Comparison of ENCODE assay signal across 22 cellular contexts in genomic region chr9:134698111-134698510, GRCh38. TPM values are rescaled to one million over a fixed set of nuclear protein-coding genes. Genes with fewer than 3 reads are reported as not detected.
DNase-seq lines count a peak whose midpoint lies in the region; ATAC-seq, FAIRE-seq and TF ChIP-seq lines count a peak whose summit lies in the region.
"Had no signal": no experiment of that assay in that cellular context is flagged by ENCODE, and none has a peak within 500 bp of the region (broad histone marks: within the 10 kb centered on the region; RNA-seq: fewer than 3 reads in every experiment).

No MANE protein-coding gene starts in this region.

- 59 to 70% methylated on average over 5 of the region's 5 CpGs for WGBS in sigmoid colon, 2 donors

- no peaks in the 10 kb centered on the region for H3K27me3 Mint-ChIP-seq in T-helper 2 cell treated with Interferon-gamma antibody and Interleukin-4, amounts not matched to agents 5 μg/mL and 100 μg/mL, for 36 hours (ENCODE audit: low read depth)
- H3K27me3 Mint-ChIP-seq: activated CD4-positive, alpha-beta memory T cell treated with anti-CD3 and anti-CD28 coated beads, Interleukin-2, amount 10 ng/mL, durations not matched to agents 7 days and 5 days; IgD-negative memory B cell had no signal

- CTCF ChIA-PET in AG04450 (lab: Charles Lee): interaction anchor here (0.9 to 2.1 kb wide), 5 partner anchors 9 to 249 kb away, joined by 3 to 16 read pairs (median 6); no protein-coding TSS in a partner anchor

- H3K9me3 ChIP-seq in AG04450 (ENCODE audit: control insufficient read depth, insufficient read depth, low read length): no peaks in the 10 kb centered on the region; the same call in 1 of the 2 replicates
- no peaks in the 10 kb centered on the region for H3K9me3 ChIP-seq in left ventricle myocardium inferior (replicated peaks)
- H3K9me3 ChIP-seq in sigmoid colon: no peaks in the 10 kb centered on the region
- H3K9me3 ChIP-seq: adrenal gland, body of pancreas, ovary, thyroid gland had no signal

- intact Hi-C loops in left ventricle myocardium inferior (cut with micrococcal nuclease) (loop anchor here (10.0 kb wide), 1 partner anchor 287 kb away; no protein-coding TSS in a partner anchor), sigmoid colon (cut with DNase I) (loop anchor here (1.0 kb wide), 1 partner anchor 41 kb away; no protein-coding TSS in a partner anchor)

- no peak for ATAC-seq in HG02840 (IDR thresholded peaks at IDR 0.05; ENCODE audit: low FRiP score, unreplicated experiment)

- TF ChIP-seq CTCF in AG04450 (IDR thresholded peaks at IDR 0.05; ENCODE audit: low read depth, low read length): no peak
- no peak for TF ChIP-seq CTCF in left ventricle myocardium inferior (IDR thresholded peaks at IDR 0.05; ENCODE audit: borderline replicate concordance)
- no peak for TF ChIP-seq CTCF in sigmoid colon (IDR thresholded peaks at IDR 0.05)

- no peak for FAIRE-seq in RCC 7860 (lab: Jason Lieb, UNC)

- H3K36me3 ChIP-seq in left ventricle myocardium inferior (peaks cover 8% of the 10 kb centered on the region), sigmoid colon (peaks cover 14 to 42% (median 23%) of the 10 kb centered on the region in 4 donors)
- H3K36me3 ChIP-seq: adrenal gland, ovary, thyroid gland had no signal

- H3K27ac Mint-ChIP-seq in T-helper 2 cell treated with Interferon-gamma antibody and Interleukin-4, amounts not matched to agents 5 μg/mL and 100 μg/mL, for 36 hours: no peak overlapping the region
- H3K27ac Mint-ChIP-seq: activated CD4-positive, alpha-beta memory T cell treated with anti-CD3 and anti-CD28 coated beads, Interleukin-2, amount 10 ng/mL, durations not matched to agents 7 days and 5 days; activated naive CD4-positive, alpha-beta T cell treated with anti-CD3 and anti-CD28 coated beads, Interleukin-2, amount 10 ng/mL, durations not matched to agents 7 days and 5 days; activated T-helper 1 cell treated with anti-CD3 and anti-CD28 coated beads, Interleukin-12 subunit alpha, Interleukin-12 subunit beta, Interleukin-2, Interleukin-4 antibody, amounts not matched to agents 30 ng/mL and 10 ng/mL and 1 ng/mL, durations not matched to agents 14 hours and 24 hours and 36 hours; IgD-negative memory B cell had no signal

- DNase-seq in AG04450 (ENCODE audit: low read depth, low spot score): no peak
- DNase-seq in RCC 7860 (ENCODE audit: low spot score): peak; percentile 21
- DNase-seq in left ventricle myocardium inferior: no peak
- DNase-seq in sigmoid colon: no peak
- DNase-seq in iPS-NIHi11 (ENCODE audit: low spot score): no peak
- DNase-seq in T-helper 2 cell treated with Interferon-gamma antibody and Interleukin-4, amounts not matched to agents 5 μg/mL and 100 μg/mL, for 36 hours (ENCODE audit: low spot score): no peak
- DNase-seq: cerebellar nuclear complex, foreskin melanocyte, GF-D8, NCI-H1048, NCI-H1694, NCI-H446 treated with DMSO at 0.1 percent for 48 hours had no signal

- H3K27ac ChIP-seq in AG04450 (ENCODE audit: low read depth, low read length): peak overlapping the region; percentile 11
- H3K27ac ChIP-seq in left ventricle myocardium inferior (replicated peaks): peak overlapping the region; percentile 50
- H3K27ac ChIP-seq in sigmoid colon: peak overlapping the region; percentile 14 to 67 (median 48)
- H3K27ac ChIP-seq: adrenal gland, ovary, thyroid gland had no signal

- H3K4me3 ChIP-seq in AG04450 (ENCODE audit: low read depth, low read length): no peak overlapping the region
- no peak overlapping the region for H3K4me3 ChIP-seq in left ventricle myocardium inferior
- H3K4me3 ChIP-seq in sigmoid colon: no peak overlapping the region
- H3K4me3 ChIP-seq: adrenal gland, body of pancreas, ovary, thyroid gland had no signal

- H3K4me3 Mint-ChIP-seq in T-helper 2 cell treated with Interferon-gamma antibody and Interleukin-4, amounts not matched to agents 5 μg/mL and 100 μg/mL, for 36 hours: no peak overlapping the region
- H3K4me3 Mint-ChIP-seq: activated CD4-positive, alpha-beta memory T cell treated with anti-CD3 and anti-CD28 coated beads, Interleukin-2, amount 10 ng/mL, durations not matched to agents 7 days and 5 days; activated naive CD4-positive, alpha-beta T cell treated with anti-CD3 and anti-CD28 coated beads, Interleukin-2, amount 10 ng/mL, durations not matched to agents 7 days and 5 days; activated T-helper 1 cell treated with anti-CD3 and anti-CD28 coated beads, Interleukin-12 subunit alpha, Interleukin-12 subunit beta, Interleukin-2, Interleukin-4 antibody, amounts not matched to agents 30 ng/mL and 10 ng/mL and 1 ng/mL, durations not matched to agents 14 hours and 24 hours and 36 hours; IgD-negative memory B cell; nephron had no signal

- no peaks in the 10 kb centered on the region for H3K36me3 Mint-ChIP-seq in T-helper 2 cell treated with Interferon-gamma antibody and Interleukin-4, amounts not matched to agents 5 μg/mL and 100 μg/mL, for 36 hours (ENCODE audit: low read depth)
- H3K36me3 Mint-ChIP-seq: activated naive CD4-positive, alpha-beta T cell treated with anti-CD3 and anti-CD28 coated beads, Interleukin-2, amount 10 ng/mL, durations not matched to agents 7 days and 5 days; IgD-negative memory B cell had no signal

- peaks cover 2% of the 10 kb centered on the region for H3K4me1 Mint-ChIP-seq in T-helper 2 cell treated with Interferon-gamma antibody and Interleukin-4, amounts not matched to agents 5 μg/mL and 100 μg/mL, for 36 hours (ENCODE audit: low read depth)

- no peak for TF ChIP-seq EP300 in sigmoid colon (IDR thresholded peaks at IDR 0.05)

- no peaks in the 10 kb centered on the region for H3K9me3 Mint-ChIP-seq in T-helper 2 cell treated with Interferon-gamma antibody and Interleukin-4, amounts not matched to agents 5 μg/mL and 100 μg/mL, for 36 hours
- H3K9me3 Mint-ChIP-seq: activated CD4-positive, alpha-beta memory T cell treated with anti-CD3 and anti-CD28 coated beads, Interleukin-2, amount 10 ng/mL, durations not matched to agents 7 days and 5 days; activated naive CD4-positive, alpha-beta T cell treated with anti-CD3 and anti-CD28 coated beads, Interleukin-2, amount 10 ng/mL, durations not matched to agents 7 days and 5 days; activated T-helper 1 cell treated with anti-CD3 and anti-CD28 coated beads, Interleukin-12 subunit alpha, Interleukin-12 subunit beta, Interleukin-2, Interleukin-4 antibody, amounts not matched to agents 30 ng/mL and 10 ng/mL and 1 ng/mL, durations not matched to agents 14 hours and 24 hours and 36 hours; IgD-negative memory B cell; nephron had no signal

- H3K4me1 ChIP-seq in left ventricle myocardium inferior (peaks cover 30% of the 10 kb centered on the region), sigmoid colon (peaks cover 0 to 44% (median 29%) of the 10 kb centered on the region in 4 donors)
- H3K4me1 ChIP-seq: adrenal gland had no signal

- TF ChIP-seq POLR2A in sigmoid colon (IDR thresholded peaks at IDR 0.05): no peak

- H3K27me3 ChIP-seq in AG04450 (ENCODE audit: control insufficient read depth, insufficient read depth, low read length) (no peaks in the 10 kb centered on the region), left ventricle myocardium inferior (ENCODE audit: low read depth) (peaks cover 4% of the 10 kb centered on the region), sigmoid colon (no peaks in the 10 kb centered on the region)
- H3K27me3 ChIP-seq: adrenal gland, body of pancreas, ovary, thyroid gland had no signal

- POLR2A ChIA-PET in AG04450 (lab: Yijun Ruan, JAX): no interaction called here

RNA-seq across cellular contexts. Expression of gene COL5A1, which starts 56.5 kb away (rescaled TPM):
- polyA plus RNA-seq in AG04450 (2011; rRNA removed): 73.3 and 91.7 TPM in 2 replicates
- 87.1 and 99.8 TPM in 2 replicates for polyA minus RNA-seq in AG04450 (2011; rRNA and poly(A)+ RNA removed)
- 13.9 TPM for total RNA-seq in left ventricle myocardium inferior
- total RNA-seq in sigmoid colon: 100 to 1,000 TPM in 1 of 4 donors, 10 to 100 TPM in 3; 24.2 to 168 (median 59.4) TPM
- 10 to 100 TPM in 1 of 3 donors, 1 to 10 TPM in 2; 4.2 to 13.2 (median 4.4) TPM for polyA plus RNA-seq in sigmoid colon
- total RNA-seq: activated T-helper 1 cell treated with anti-CD3 and anti-CD28 coated beads, Interleukin-12 subunit alpha, Interleukin-12 subunit beta, Interleukin-2, Interleukin-4 antibody, amounts not matched to agents 30 ng/mL and 10 ng/mL and 1 ng/mL, durations not matched to agents 14 hours and 24 hours and 36 hours had no signal
- polyA plus RNA-seq: IgD-negative memory B cell had no signal
